15 cellular contexts compared by ENCODE assay signal in the genomic region with DNA sequence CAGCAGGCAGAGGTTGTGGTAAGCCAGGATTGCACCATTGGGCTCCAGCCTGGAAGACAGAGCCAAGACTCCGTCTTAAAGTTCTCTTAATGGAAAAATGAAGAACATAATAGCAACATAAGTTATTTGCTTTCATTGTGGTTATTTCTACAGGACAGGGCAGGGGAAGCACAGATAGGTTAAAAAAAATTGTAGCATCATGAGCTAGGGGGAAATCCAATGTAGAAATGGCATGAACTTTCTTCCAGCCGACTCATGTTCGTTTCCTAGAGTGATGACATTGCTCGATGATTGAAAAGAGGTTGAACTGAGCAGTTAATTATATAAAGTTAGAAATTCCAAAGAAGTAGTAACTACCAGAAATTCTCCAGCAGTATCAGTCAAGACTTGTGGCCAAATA. TPM values are rescaled to one million over a fixed set of nuclear protein-coding genes. Genes with fewer than 3 reads are reported as not detected.
DNase-seq lines count a peak whose midpoint lies in the region; ATAC-seq and TF ChIP-seq lines count a peak whose summit lies in the region.
"Had no signal": no experiment of that assay in that cellular context is flagged by ENCODE, and none has a peak within 500 bp of the region (broad histone marks: within the 10 kb centered on the region; RNA-seq: fewer than 3 reads in every experiment).

No MANE protein-coding gene starts in this region.

- H3K9me3 ChIP-seq in CD4-positive, alpha-beta memory T cell (ENCODE audit: control insufficient read depth in 1 of 2, low read length in 2 of 2): no peaks in the 10 kb centered on the region
- H3K9me3 ChIP-seq in neutrophil: no peaks in the 10 kb centered on the region
- H3K9me3 ChIP-seq: lower lobe of right lung had no signal

- POLR2A ChIA-PET in CD4-positive, alpha-beta memory T cell (lab: Charles Lee; ENCODE audit: partially characterized antibody): interaction anchor here (1.2 kb wide), 1 partner anchor 10 kb away, joined by 3 read pairs; no protein-coding TSS in a partner anchor

- no peaks in the 10 kb centered on the region for H3K9me3 Mint-ChIP-seq in CD4-positive, alpha-beta memory T cell
- no peaks in the 10 kb centered on the region for H3K9me3 Mint-ChIP-seq in IgD-negative memory B cell
- no peaks in the 10 kb centered on the region for H3K9me3 Mint-ChIP-seq in effector memory CD8-positive, alpha-beta T cell

- H3K36me3 Mint-ChIP-seq in CD4-positive, alpha-beta memory T cell: peaks cover 6 to 34% of the 10 kb centered on the region in 2 donors
- H3K36me3 Mint-ChIP-seq in IgD-negative memory B cell: peaks cover 4% of the 10 kb centered on the region
- peaks cover 39% of the 10 kb centered on the region for H3K36me3 Mint-ChIP-seq in effector memory CD8-positive, alpha-beta T cell (ENCODE audit: insufficient read depth)

- DNase-seq in CD4-positive, alpha-beta memory T cell: no peak
- DNase-seq in effector memory CD8-positive, alpha-beta T cell: no peak
- DNase-seq in OCI-M2 (lab: John Stamatoyannopoulos, UW; ENCODE audit: unreplicated experiment) (no peak), hypothalamus (lab: John Stamatoyannopoulos, UW) (no peak), GM10266 (ENCODE audit: extremely low spot score) (no peak)
- DNase-seq: activated gamma-delta T cell treated with Interleukin-2 at 50 U/mL for 16 hours; GF-D8; H7; lower lobe of right lung; NCI-H1092 treated with DMSO at 0.1 percent for 48 hours; NK-92 treated with Interleukin-12 subunit alpha and Interleukin-12 subunit beta, amount 100 ng/mL, for 24 hours had no signal

- peaks cover 54 to 82% (median 69%) of the 10 kb centered on the region in 4 donors for H3K4me1 Mint-ChIP-seq in CD4-positive, alpha-beta memory T cell
- H3K4me1 Mint-ChIP-seq in IgD-negative memory B cell: peaks cover 57 to 66% (median 62%) of the 10 kb centered on the region in 3 donors
- H3K4me1 Mint-ChIP-seq in effector memory CD8-positive, alpha-beta T cell (ENCODE audit: low read depth in 2 of 2): peaks cover 53 to 68% of the 10 kb centered on the region in 2 donors

- CTCF ChIA-PET in CD4-positive, alpha-beta memory T cell (lab: Charles Lee; ENCODE audit: partially characterized antibody): no interaction called here

- H3K27ac Mint-ChIP-seq in CD4-positive, alpha-beta memory T cell: peak overlapping the region in 4 of 7 donors; percentile 4 to 52 (median 24)
- peak overlapping the region in 2 of 3 donors; percentile 67 to 73 for H3K27ac Mint-ChIP-seq in IgD-negative memory B cell
- peak overlapping the region; percentile 90 to 93 for H3K27ac Mint-ChIP-seq in effector memory CD8-positive, alpha-beta T cell

- peaks cover 2% of the 10 kb centered on the region for H3K36me3 ChIP-seq in CD4-positive, alpha-beta memory T cell (ENCODE audit: insufficient read depth, low read length)
- peaks cover 10% of the 10 kb centered on the region for H3K36me3 ChIP-seq in neutrophil

- H3K27me3 Mint-ChIP-seq in CD4-positive, alpha-beta memory T cell: no peaks in the 10 kb centered on the region
- H3K27me3 Mint-ChIP-seq in IgD-negative memory B cell: no peaks in the 10 kb centered on the region
- no peaks in the 10 kb centered on the region for H3K27me3 Mint-ChIP-seq in effector memory CD8-positive, alpha-beta T cell

- H3K27me3 ChIP-seq in CD4-positive, alpha-beta memory T cell (ENCODE audit: insufficient read depth, low read length): no peaks in the 10 kb centered on the region
- no peaks in the 10 kb centered on the region for H3K27me3 ChIP-seq in neutrophil

- H3K27ac ChIP-seq in CD4-positive, alpha-beta memory T cell (ENCODE audit: low read depth, low read length): no peak overlapping the region
- H3K27ac ChIP-seq in neutrophil: peak overlapping the region; percentile 84
- H3K27ac ChIP-seq: VCaP had no signal

- H3K4me3 ChIP-seq in CD4-positive, alpha-beta memory T cell (ENCODE audit: low read length in 2 of 2): no peak overlapping the region
- peak overlapping the region; percentile 16 to 29 for H3K4me3 ChIP-seq in neutrophil (ENCODE audit: low read depth in 1 of 2, low read length in 1 of 2)
- H3K4me3 ChIP-seq: lower lobe of right lung had no signal

- intact Hi-C loops in CD4-positive, alpha-beta memory T cell (cut with micrococcal nuclease): no loop called here

- TF ChIP-seq CTCF in neutrophil (IDR thresholded peaks at IDR 0.05): no peak
- no peak for TF ChIP-seq CTCF in GM10266 (IDR thresholded peaks at IDR 0.05; ENCODE audit: control insufficient read depth, insufficient read depth, low read depth, missing control alignments)

- peak; percentile 19 for ATAC-seq in effector memory CD8-positive, alpha-beta T cell (replicated peaks)
- ATAC-seq in HG03108 (IDR thresholded peaks at IDR 0.05; ENCODE audit: unreplicated experiment): no peak

- peaks cover 77% of the 10 kb centered on the region for H3K4me1 ChIP-seq in CD4-positive, alpha-beta memory T cell (ENCODE audit: insufficient read depth, low read length)
- peaks cover 84 to 91% of the 10 kb centered on the region in 2 experiments for H3K4me1 ChIP-seq in neutrophil (ENCODE audit: control insufficient read depth in 1 of 2, insufficient read depth in 1 of 2, low read depth in 1 of 2, low read length in 1 of 2)

- H3K4me3 Mint-ChIP-seq in CD4-positive, alpha-beta memory T cell: peak overlapping the region in 2 of 8 donors; percentile 1 to 34
- H3K4me3 Mint-ChIP-seq in IgD-negative memory B cell: peak overlapping the region in 2 of 4 donors; percentile 49 to 60
- peak overlapping the region; percentile 20 to 56 for H3K4me3 Mint-ChIP-seq in effector memory CD8-positive, alpha-beta T cell

RNA-seq across cellular contexts. Expression of a gene that starts 8.5 kb away (rescaled TPM):
- total RNA-seq in CD4-positive, alpha-beta memory T cell: 10 to 100 TPM; 85.5 to 94.3 TPM
- 100 to 1,000 TPM; 187 to 283 TPM for polyA plus RNA-seq in CD4-positive, alpha-beta memory T cell
- polyA plus RNA-seq in IgD-negative memory B cell: 150 TPM

RNA-seq across cellular contexts. Expression of a gene that starts 34.0 kb away (rescaled TPM):
- total RNA-seq in CD4-positive, alpha-beta memory T cell: 10 to 100 TPM; 17.0 to 18.1 TPM
- 1 to 10 TPM; 2.6 to 4.7 TPM for polyA plus RNA-seq in CD4-positive, alpha-beta memory T cell
- polyA plus RNA-seq in IgD-negative memory B cell: 7.8 TPM

Comparison
In these comparisons a context has a peak if more than half of its experiments do, and no peak if none do; other contexts are left out.
1. H3K4me3 ChIP-seq: peak in neutrophil (2 of 2); none in CD4-positive, alpha-beta memory T cell (0 of 2).
2. H3K27ac Mint-ChIP-seq: peak in every context shown above with its lines; median percentile 92 in effector memory CD8-positive, alpha-beta T cell; 70 in IgD-negative memory B cell; 24 in CD4-positive, alpha-beta memory T cell.